15 cellular contexts compared by ENCODE assay signal in the genomic region with DNA sequence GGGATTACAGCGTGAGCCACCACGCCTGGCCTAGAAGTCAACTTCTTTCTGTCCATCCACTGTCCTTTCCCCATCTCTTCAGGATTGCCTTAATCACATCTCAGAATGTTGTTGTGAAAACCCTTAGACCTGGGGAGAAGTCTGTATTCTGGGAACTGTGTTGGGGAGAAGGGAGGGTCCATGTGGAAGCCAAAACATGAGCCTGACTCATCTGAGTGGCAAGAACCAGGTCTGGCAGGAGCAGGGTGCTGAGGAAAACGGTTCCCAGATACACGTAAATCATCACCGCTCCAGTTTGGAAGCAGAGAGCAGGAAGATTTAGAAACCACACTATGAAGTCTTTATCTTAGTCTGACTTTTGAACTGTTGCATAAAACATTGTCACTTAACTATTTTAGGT.
DNase-seq lines count a peak whose midpoint lies in the region; ATAC-seq and TF ChIP-seq lines count a peak whose summit lies in the region.
"Had no signal": no experiment of that assay in that cellular context is flagged by ENCODE, and none has a peak within 500 bp of the region (broad histone marks: within the 10 kb centered on the region; RNA-seq: fewer than 3 reads in every experiment).

No MANE protein-coding gene starts in this region.

- peak overlapping the region; percentile 32 for H3K27ac Mint-ChIP-seq in CD8-positive, alpha-beta T cell
- H3K27ac Mint-ChIP-seq: H9, natural killer cell had no signal

- CTCF ChIA-PET in CD8-positive, alpha-beta T cell (lab: Charles Lee): no interaction called here
- CTCF ChIA-PET in SK-N-SH (lab: Yijun Ruan, JAX): no interaction called here

- H3K36me3 Mint-ChIP-seq in CD8-positive, alpha-beta T cell: peaks cover 63% of the 10 kb centered on the region

- no peak for TF ChIP-seq RAD21 in SK-N-SH (IDR thresholded peaks at IDR 0.05; ENCODE audit: low read length)

- no peak for ATAC-seq in CD8-positive, alpha-beta T cell
- peak; percentile 90 for ATAC-seq in gastroesophageal sphincter
- ATAC-seq: natural killer cell had no signal

- no peaks in the 10 kb centered on the region for H3K27me3 ChIP-seq in CD8-positive, alpha-beta T cell (ENCODE audit: insufficient read depth, low read length)
- H3K27me3 ChIP-seq in SK-N-SH (ENCODE audit: insufficient read depth): no peaks in the 10 kb centered on the region
- H3K27me3 ChIP-seq in gastroesophageal sphincter: no peaks in the 10 kb centered on the region
- no peaks in the 10 kb centered on the region for H3K27me3 ChIP-seq in rectal smooth muscle tissue (ENCODE audit: control insufficient read depth, insufficient read depth, low read length)
- H3K27me3 ChIP-seq in spleen (replicated peaks in 1 of 7): no peaks in the 10 kb centered on the region
- H3K27me3 ChIP-seq: BLaER1 treated with 17β-estradiol and CSF1 and Interleukin-3, amounts not matched to agents 10 nM and 100 nM had no signal

- H4K20me1 ChIP-seq in SK-N-SH (ENCODE audit: insufficient read depth): no peaks in the 10 kb centered on the region

- H3K27me3 Mint-ChIP-seq in CD8-positive, alpha-beta T cell (ENCODE audit: low read depth): no peaks in the 10 kb centered on the region

- 68% methylated on average over 5 of the region's 5 CpGs for WGBS in SK-N-SH (ENCODE audit: low lambda C conversion rate)
- 28 to 68% methylated on average over 3 to 4 of the region's 5 CpGs for WGBS in gastroesophageal sphincter (ENCODE audit: low coverage in 1 of 2), 2 donors
- WGBS in spleen, 5 donors: 83 to 95% (median 87%) methylated on average over 5 of the region's 5 CpGs

- intact Hi-C loops in CD8-positive, alpha-beta T cell (cut with DNase I, micrococcal nuclease): no loop called here
- intact Hi-C loops in spleen (cut with DNase I; ENCODE audit: low total_unique reads): no loop called here

- no peaks in the 10 kb centered on the region for H3K4me1 ChIP-seq in CD8-positive, alpha-beta T cell (ENCODE audit: insufficient read depth, low read length)
- H3K4me1 ChIP-seq in SK-N-SH (ENCODE audit: control insufficient read depth in 1 of 2, insufficient read depth in 2 of 2, low read depth in 1 of 2, low read length in 1 of 2): peaks cover 7 to 12% of the 10 kb centered on the region in 2 experiments
- H3K4me1 ChIP-seq in gastroesophageal sphincter: peaks cover 0 to 15% (median 5%) of the 10 kb centered on the region in 3 donors
- H3K4me1 ChIP-seq in rectal smooth muscle tissue (ENCODE audit: control insufficient read depth, insufficient read depth, low read length): peaks cover 9% of the 10 kb centered on the region
- peaks cover 0 to under 1% (median 0%) of the 10 kb centered on the region in 6 donors for H3K4me1 ChIP-seq in spleen
- H3K4me1 ChIP-seq: BLaER1 treated with 17β-estradiol and CSF1 and Interleukin-3, amounts not matched to agents 10 nM and 100 nM had no signal

- POLR2A ChIA-PET in CD8-positive, alpha-beta T cell (lab: Charles Lee): no interaction called here
- POLR2A ChIA-PET in SK-N-SH (lab: Yijun Ruan, JAX): no interaction called here

- no peaks in the 10 kb centered on the region for H3K4me1 Mint-ChIP-seq in CD8-positive, alpha-beta T cell (ENCODE audit: low read depth)
- H3K4me1 Mint-ChIP-seq: natural killer cell had no signal

- H3K4me3 ChIP-seq in CD8-positive, alpha-beta T cell (ENCODE audit: low read depth, low read length): no peak overlapping the region
- H3K4me3 ChIP-seq in SK-N-SH (ENCODE audit: low read depth in 2 of 2, low read length in 1 of 2) (no peak overlapping the region), gastroesophageal sphincter (no peak overlapping the region), rectal smooth muscle tissue (ENCODE audit: low read length) (no peak overlapping the region), spleen (no peak overlapping the region)
- H3K4me3 ChIP-seq: BLaER1 treated with 17β-estradiol and CSF1 and Interleukin-3, amounts not matched to agents 10 nM and 100 nM had no signal

- H3K9me3 ChIP-seq in CD8-positive, alpha-beta T cell (ENCODE audit: low read length): no peaks in the 10 kb centered on the region
- no peaks in the 10 kb centered on the region for H3K9me3 ChIP-seq in SK-N-SH
- no peaks in the 10 kb centered on the region for H3K9me3 ChIP-seq in gastroesophageal sphincter
- H3K9me3 ChIP-seq in spleen: no peaks in the 10 kb centered on the region
- H3K9me3 ChIP-seq: BLaER1 treated with 17β-estradiol and CSF1 and Interleukin-3, amounts not matched to agents 10 nM and 100 nM had no signal

- H3K4me2 ChIP-seq in SK-N-SH: 0 out of 2 replicates have a peak overlapping the region, but pooled peaks have one; percentile 15
- H3K4me2 ChIP-seq: BLaER1 treated with 17β-estradiol and CSF1 and Interleukin-3, amounts not matched to agents 10 nM and 100 nM had no signal

- H3K9me2 ChIP-seq in SK-N-SH: no peaks in the 10 kb centered on the region

- DNase-seq in CD8-positive, alpha-beta T cell: no peak
- DNase-seq in SK-N-SH (no peak), LoVo (ENCODE audit: low spot score) (no peak), cerebellar nuclear complex (lab: John Stamatoyannopoulos, UW) (no peak), spleen (no peak)
- DNase-seq in activated CD4-positive, alpha-beta T cell treated with anti-CD3 and anti-CD28 coated beads, Interleukin-2, amount 50 U/mL, for 1 hour: no peak
- DNase-seq: activated naive CD4-positive, alpha-beta T cell; foreskin melanocyte; H9; natural killer cell; NCI-H2081 treated with DMSO at 0.1 percent for 48 hours; NK-92 treated with Interleukin-12 subunit alpha and Interleukin-12 subunit beta, amount 100 ng/mL, for 24 hours had no signal

- no peak for TF ChIP-seq CTCF in CD8-positive, alpha-beta T cell (IDR thresholded peaks at IDR 0.05)
- TF ChIP-seq CTCF in SK-N-SH (IDR thresholded peaks at IDR 0.05) (no peak), gastroesophageal sphincter (IDR thresholded peaks at IDR 0.05) (no peak), spleen (IDR thresholded peaks at IDR 0.05 in 8 of 11, conservative IDR thresholded peaks at IDR 0.05 in 3 of 11) (no peak)

- no peak overlapping the region for H2AFZ ChIP-seq in SK-N-SH (ENCODE audit: low read depth)

- TF ChIP-seq POLR2A in gastroesophageal sphincter (IDR thresholded peaks at IDR 0.05) (no peak), spleen (IDR thresholded peaks at IDR 0.05) (no peak)

- no peak for TF ChIP-seq EP300 in SK-N-SH (IDR thresholded peaks at IDR 0.05; ENCODE audit: borderline replicate concordance in 1 of 2, low read depth in 1 of 2, low read length in 1 of 2)
- TF ChIP-seq EP300 in gastroesophageal sphincter (IDR thresholded peaks at IDR 0.05): no peak

- no peak overlapping the region for H3K9ac ChIP-seq in SK-N-SH
- H3K9ac ChIP-seq in rectal smooth muscle tissue (ENCODE audit: low read length): no peak overlapping the region
- H3K9ac ChIP-seq: BLaER1 treated with 17β-estradiol and CSF1 and Interleukin-3, amounts not matched to agents 10 nM and 100 nM had no signal

- no peak overlapping the region for H3K27ac ChIP-seq in CD8-positive, alpha-beta T cell (ENCODE audit: low read depth, low read length)
- H3K27ac ChIP-seq in SK-N-SH (ENCODE audit: low read depth in 2 of 2, low read length in 1 of 2) (peak overlapping the region; percentile 56 to 59; a peak in 2 of 4 replicates), gastroesophageal sphincter (peak overlapping the region; percentile 41 to 62 (median 56)), rectal smooth muscle tissue (ENCODE audit: low read depth, low read length) (peak overlapping the region; percentile 41), spleen (peak overlapping the region in 2 of 8 donors; percentile 4 to 20)
- H3K27ac ChIP-seq: BLaER1 treated with 17β-estradiol and CSF1 and Interleukin-3, amounts not matched to agents 10 nM and 100 nM had no signal

- H3K79me2 ChIP-seq in SK-N-SH (ENCODE audit: insufficient read depth): no peaks in the 10 kb centered on the region

- peaks cover 3% of the 10 kb centered on the region for H3K36me3 ChIP-seq in CD8-positive, alpha-beta T cell (ENCODE audit: insufficient read depth, low read length)
- peaks cover 3% of the 10 kb centered on the region in 2 experiments for H3K36me3 ChIP-seq in SK-N-SH (replicated peaks in 1 of 2; ENCODE audit: control insufficient read depth in 1 of 2, insufficient read depth in 2 of 2, low read length in 1 of 2)
- peaks cover 0 to 28% of the 10 kb centered on the region in 2 donors for H3K36me3 ChIP-seq in gastroesophageal sphincter
- H3K36me3 ChIP-seq in rectal smooth muscle tissue (ENCODE audit: control insufficient read depth, insufficient read depth, low read length): peaks cover 8% of the 10 kb centered on the region
- peaks cover 0 to 84% (median 28%) of the 10 kb centered on the region in 6 donors for H3K36me3 ChIP-seq in spleen

- H3F3A ChIP-seq in SK-N-SH (replicated peaks; ENCODE audit: insufficient read depth): no peaks in the 10 kb centered on the region

- H3K4me3 Mint-ChIP-seq in CD8-positive, alpha-beta T cell: no peak overlapping the region
- H3K4me3 Mint-ChIP-seq: H9, natural killer cell had no signal

- H3K9me3 Mint-ChIP-seq in CD8-positive, alpha-beta T cell: no peaks in the 10 kb centered on the region
- H3K9me3 Mint-ChIP-seq: H9, natural killer cell had no signal

TF ChIP-seq in SK-N-SH, 30 proteins besides CTCF, POLR2A, EP300 and RAD21:
- TF ChIP-seq TCF12 (IDR thresholded peaks at IDR 0.05) (peak; percentile 3; the same call in 1 of the 2 replicates), ELF1 (IDR thresholded peaks at IDR 0.05) (no peak)
- TF ChIP-seq, protein P1, sequence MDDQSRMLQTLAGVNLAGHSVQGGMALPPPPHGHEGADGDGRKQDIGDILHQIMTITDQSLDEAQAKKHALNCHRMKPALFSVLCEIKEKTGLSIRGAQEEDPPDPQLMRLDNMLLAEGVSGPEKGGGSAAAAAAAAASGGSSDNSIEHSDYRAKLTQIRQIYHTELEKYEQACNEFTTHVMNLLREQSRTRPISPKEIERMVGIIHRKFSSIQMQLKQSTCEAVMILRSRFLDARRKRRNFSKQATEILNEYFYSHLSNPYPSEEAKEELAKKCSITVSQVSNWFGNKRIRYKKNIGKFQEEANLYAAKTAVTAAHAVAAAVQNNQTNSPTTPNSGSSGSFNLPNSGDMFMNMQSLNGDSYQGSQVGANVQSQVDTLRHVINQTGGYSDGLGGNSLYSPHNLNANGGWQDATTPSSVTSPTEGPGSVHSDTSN (IDR thresholded peaks at IDR 0.05): peak; percentile 36; the same call in 1 of the 2 replicates
